25 cellular contexts compared by ENCODE assay signal in the genomic region with DNA sequence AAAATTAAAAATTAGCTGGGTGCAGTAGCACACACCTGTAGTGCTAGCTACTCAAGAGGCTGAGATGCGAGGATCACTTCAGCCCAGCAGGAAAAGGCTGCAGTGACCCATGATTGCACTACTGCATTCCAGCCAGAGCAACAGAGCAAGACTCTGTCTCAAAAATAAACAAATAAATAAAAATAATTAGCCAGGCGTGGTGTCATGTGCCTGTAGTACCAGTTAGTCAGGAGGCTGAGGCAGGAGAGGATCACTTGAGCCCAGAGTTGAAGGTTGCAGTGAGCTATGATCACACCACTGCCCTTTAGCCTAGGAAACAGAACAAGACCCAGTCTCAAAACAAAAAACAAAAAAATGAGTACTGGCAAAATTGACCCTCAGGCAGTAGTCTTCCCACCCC.
"Had no signal": no experiment of that assay in that cellular context is flagged by ENCODE, and none has a peak within 500 bp of the region (broad histone marks: within the 10 kb centered on the region; RNA-seq: fewer than 3 reads in every experiment).

No MANE protein-coding gene starts in this region.

- H3K9me3 ChIP-seq: SJSA1, SK-N-SH had no signal

- H3K27me3 ChIP-seq: SJSA1 had no signal

- DNase-seq: Kasumi-1, MV-4-11, NCI-H1048, NCI-H1105, NCI-H1417, NCI-H1436 treated with DMSO at 0.1 percent for 48 hours, NCI-H1694, NCI-H187 treated with DMSO at 0.1 percent for 48 hours, NCI-H2081, NCI-H2107, NCI-H226, NCI-H446, NCI-H510A, NCI-H524 treated with DMSO at 0.1 percent for 48 hours, NCI-H69, NCI-H774, Right ventricle myocardium superior, RPMI8226, SIG-M5, SK-N-SH, SW 1271 had no signal

- ATAC-seq: HepG2, K562 had no signal

- H3K9ac ChIP-seq: KMS-11, SK-N-SH had no signal

- H3K36me3 ChIP-seq: SJSA1 had no signal

- H3K4me3 ChIP-seq: K562, SJSA1 had no signal

- H3K27ac ChIP-seq: KMS-11, SJSA1 had no signal

- H3K4me2 ChIP-seq: KMS-11, SK-N-SH had no signal
